In genomic region chr6:116220172-116220571, GRCh38 we compare ENCODE assay signal across 15 cellular contexts. TPM values are rescaled to one million over a fixed set of nuclear protein-coding genes. Genes with fewer than 3 reads are reported as not detected.
DNase-seq lines count a peak whose midpoint lies in the region; ATAC-seq, FAIRE-seq and TF ChIP-seq lines count a peak whose summit lies in the region.
"Had no signal": no experiment of that assay in that cellular context is flagged by ENCODE, and none has a peak within 500 bp of the region (broad histone marks: within the 10 kb centered on the region; RNA-seq: fewer than 3 reads in every experiment).

No MANE protein-coding gene starts in this region.

- WGBS in lung, 2 donors, result 78 to 92% methylated on average over 4 of the region's 4 CpGs

- peak; percentile 21 for ATAC-seq in lung (ENCODE audit: insufficient read depth, low FRiP score)
- no peak for ATAC-seq in GM18520 (IDR thresholded peaks at IDR 0.05; ENCODE audit: unreplicated experiment)

- TF ChIP-seq CTCF in BE2C (IDR thresholded peaks at IDR 0.05; ENCODE audit: low read depth, low read length), result no peak
- TF ChIP-seq CTCF in lung (IDR thresholded peaks at IDR 0.05; ENCODE audit: control extremely low read depth, extremely low read depth), result no peak

- peaks cover 4% of the 10 kb centered on the region; the same call in 1 of the 2 replicates for H3K4me1 ChIP-seq in BE2C
- H3K4me1 ChIP-seq in lung (ENCODE audit: control insufficient read depth in 2 of 2, insufficient read depth in 2 of 2, low read length in 2 of 2), result peaks cover 0 to 2% of the 10 kb centered on the region in 2 donors
- H3K4me1 ChIP-seq: esophagus muscularis mucosa had no signal

- DNase-seq in BE2C (peak; percentile 73), OCI-M1 (lab: John Stamatoyannopoulos, UW) (peak; percentile 47), fibroblast of gingiva (ENCODE audit: low read depth) (peak; percentile 34), lung (ENCODE audit: low spot score) (no peak), NCI-H1048 (lab: John Stamatoyannopoulos, UW) (no peak), HTR-8/SVneo (ENCODE audit: insufficient read length, low spot score) (no peak)
- no peak for DNase-seq in stimulated activated CD4-positive, alpha-beta T cell treated with anti-CD3 and anti-CD28 coated beads, Interleukin-1b, Interleukin-23, amount 100 ng/mL, for 48 hours
- DNase-seq: activated naive CD8-positive, alpha-beta T cell treated with anti-CD3 and anti-CD28 coated beads for 36 hours; AML-193; DMS79; immature natural killer cell; MM.1S; trophoblast cell had no signal

- H3K4me3 ChIP-seq in BE2C (ENCODE audit: low read depth, low read length), result no peak overlapping the region
- H3K4me3 ChIP-seq in lung, result no peak overlapping the region
- H3K4me3 ChIP-seq: esophagus muscularis mucosa had no signal

- no peak for FAIRE-seq in HTR-8/SVneo (lab: Jason Lieb, UNC)

- H3K9me3 ChIP-seq in BE2C (no peaks in the 10 kb centered on the region), lung (ENCODE audit: control insufficient read depth in 2 of 2, insufficient read depth in 1 of 2, low read length in 1 of 2) (no peaks in the 10 kb centered on the region)
- H3K9me3 ChIP-seq: esophagus muscularis mucosa had no signal

- H3K36me3 ChIP-seq in BE2C (no peaks in the 10 kb centered on the region), lung (ENCODE audit: control insufficient read depth in 2 of 2, insufficient read depth in 2 of 2, low read length in 2 of 2) (no peaks in the 10 kb centered on the region)

- no peaks in the 10 kb centered on the region for H3K27me3 ChIP-seq in BE2C
- no peaks in the 10 kb centered on the region for H3K27me3 ChIP-seq in lung (ENCODE audit: control insufficient read depth, insufficient read depth)
- H3K27me3 ChIP-seq: esophagus muscularis mucosa had no signal

- no peak overlapping the region for H3K27ac ChIP-seq in lung (ENCODE audit: low read depth in 1 of 2, low read length in 1 of 2)
- H3K27ac ChIP-seq: esophagus muscularis mucosa had no signal

RNA-seq across cellular contexts. Expression of gene TSPYL4, which starts 33.7 kb away (rescaled TPM):
- polyA plus RNA-seq in BE2C (2012; ENCODE audit: insufficient read depth, insufficient read length, low read depth), result 62.5 TPM
- 10 to 100 TPM; 14.8 to 30.0 TPM for total RNA-seq in lung
- 1 to 10 TPM; 7.3 to 8.9 TPM for polyA plus RNA-seq in lung

RNA-seq across cellular contexts. Expression of gene TSPYL1, which starts 59.6 kb away (rescaled TPM):
- 24.8 TPM for polyA plus RNA-seq in BE2C (2012; ENCODE audit: insufficient read depth, insufficient read length, low read depth)
- 10 to 100 TPM; 67.8 to 68.8 TPM for total RNA-seq in lung
- 10 to 100 TPM; 16.3 to 25.1 TPM for polyA plus RNA-seq in lung

Comparison
In these comparisons a context has a peak if more than half of its experiments do, and no peak if none do; other contexts are left out.
1. DNase-seq: peak in BE2C (single experiment), OCI-M1 (single experiment) and fibroblast of gingiva (single experiment); none in lung (single experiment), NCI-H1048 (single experiment), stimulated activated CD4-positive, alpha-beta T cell treated with anti-CD3 and anti-CD28 coated beads, Interleukin-1b, Interleukin-23, amount 100 ng/mL, for 48 hours (single experiment) and HTR-8/SVneo (single experiment).